ENCODE assay signal across 19 cellular contexts in the genomic region with DNA sequence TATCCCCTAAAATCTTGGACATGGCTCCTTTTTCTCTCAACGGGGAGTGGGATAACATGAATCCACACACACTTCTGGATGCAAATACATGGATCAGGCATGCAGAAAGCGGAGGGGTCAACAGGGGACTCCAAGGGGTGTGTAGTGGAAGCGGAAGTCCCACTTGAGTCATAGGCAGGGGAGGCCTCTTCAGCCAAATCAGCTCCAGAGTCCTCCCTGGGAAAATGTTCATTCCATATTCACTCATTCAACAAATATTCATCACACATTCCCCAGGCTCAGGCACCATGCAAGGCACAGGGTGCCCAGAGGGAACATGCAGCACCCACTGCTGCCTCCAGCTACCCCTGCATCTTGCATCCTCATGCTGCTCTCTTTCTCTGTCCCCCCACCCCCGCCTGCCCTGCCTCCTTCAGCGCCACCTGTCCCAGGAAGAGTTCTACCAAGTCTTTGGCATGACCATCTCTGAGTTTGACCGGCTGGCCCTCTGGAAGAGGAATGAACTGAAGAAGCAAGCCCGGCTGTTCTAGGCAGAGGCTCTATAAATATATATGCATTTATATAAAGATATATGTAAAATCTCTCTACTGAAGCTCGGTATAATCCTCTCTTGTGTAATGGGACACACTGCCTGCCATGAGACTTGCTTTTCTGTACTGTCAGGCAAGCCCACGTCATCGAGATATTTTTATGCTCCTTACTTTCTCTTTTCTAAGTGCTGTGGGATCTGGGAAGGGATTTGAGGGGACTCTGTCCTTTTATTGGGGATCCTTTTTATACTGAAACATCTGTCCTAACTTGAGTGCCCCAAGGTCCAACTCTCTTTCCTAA. TPM values are rescaled to one million over a fixed set of nuclear protein-coding genes. Genes with fewer than 3 reads are reported as not detected.
A peak's percentile ranks its signal among the peaks of the same experiment; 100 is the strongest.
DNase-seq lines count a peak whose midpoint lies in the region; TF ChIP-seq lines count a peak whose summit lies in the region.
"Had no signal": no experiment of that assay in that cellular context is flagged by ENCODE, and none has a peak within 500 bp of the region (broad histone marks: within the 10 kb centered on the region; RNA-seq: fewer than 3 reads in every experiment).

No MANE protein-coding gene starts in this region.

- no peaks in the 10 kb centered on the region for H3K36me3 ChIP-seq in Karpas-422 (ENCODE audit: insufficient read depth, low read length)
- peaks cover 25% of the 10 kb centered on the region for H3K36me3 ChIP-seq in right atrium auricular region
- no peaks in the 10 kb centered on the region for H3K36me3 ChIP-seq in CD8-positive, alpha-beta memory T cell (ENCODE audit: insufficient read depth, low read length)
- H3K36me3 ChIP-seq: adrenal gland, suprapubic skin had no signal

- no peak overlapping the region for H3K27ac Mint-ChIP-seq in CD8-positive, alpha-beta memory T cell
- H3K27ac Mint-ChIP-seq: nephron had no signal

- H2AFZ ChIP-seq in Karpas-422 (ENCODE audit: low read length): no peak overlapping the region

- no peaks in the 10 kb centered on the region for H3K79me2 ChIP-seq in Karpas-422 (ENCODE audit: low read length)

- H3K9me3 Mint-ChIP-seq in CD8-positive, alpha-beta memory T cell: no peaks in the 10 kb centered on the region
- H3K9me3 Mint-ChIP-seq: activated T-cell treated with anti-CD3 and anti-CD28 coated beads, Interleukin-2, amount 50 U/mL, for 4 hours; nephron had no signal

- POLR2A ChIA-PET in CD8-positive, alpha-beta memory T cell (lab: Charles Lee): no interaction called here

- H3K36me3 Mint-ChIP-seq in CD8-positive, alpha-beta memory T cell: no peaks in the 10 kb centered on the region

- no peaks in the 10 kb centered on the region for H3K4me1 Mint-ChIP-seq in CD8-positive, alpha-beta memory T cell
- H3K4me1 Mint-ChIP-seq: nephron had no signal

- H3K27me3 ChIP-seq in Karpas-422 (ENCODE audit: low read length) (no peaks in the 10 kb centered on the region), right atrium auricular region (no peaks in the 10 kb centered on the region)
- no peaks in the 10 kb centered on the region for H3K27me3 ChIP-seq in CD8-positive, alpha-beta memory T cell (ENCODE audit: insufficient read depth, low read length, poor library complexity, severe bottlenecking)
- H3K27me3 ChIP-seq: adrenal gland, foreskin keratinocyte had no signal

- H3K4me3 ChIP-seq in Karpas-422 (ENCODE audit: low read length) (peak overlapping the region; percentile 29; the same call in 1 of the 2 replicates), astrocyte of the spinal cord (ENCODE audit: low read depth, low read length) (no peak overlapping the region), right atrium auricular region (no peak overlapping the region)
- no peak overlapping the region for H3K4me3 ChIP-seq in CD8-positive, alpha-beta memory T cell (ENCODE audit: low read length)
- H3K4me3 ChIP-seq: adrenal gland, suprapubic skin had no signal

- in situ Hi-C loops in astrocyte of the spinal cord (cut with HindIII; ENCODE audit: low sequenced_read_pairs): no loop called here

- H3K4me3 Mint-ChIP-seq in CD8-positive, alpha-beta memory T cell: no peak overlapping the region
- H3K4me3 Mint-ChIP-seq: activated T-cell treated with anti-CD3 and anti-CD28 coated beads, Interleukin-2, amount 50 U/mL, for 4 hours; nephron had no signal

- peaks cover 32% of the 10 kb centered on the region for H3K4me1 ChIP-seq in Karpas-422 (ENCODE audit: low read length)
- no peaks in the 10 kb centered on the region for H3K4me1 ChIP-seq in right atrium auricular region
- no peaks in the 10 kb centered on the region for H3K4me1 ChIP-seq in CD8-positive, alpha-beta memory T cell (ENCODE audit: insufficient read depth, low read length)
- H3K4me1 ChIP-seq: adrenal gland, suprapubic skin had no signal

- peaks cover 16 to 60% of the 10 kb centered on the region in 2 donors for H3K27me3 Mint-ChIP-seq in CD8-positive, alpha-beta memory T cell

- H3K4me2 ChIP-seq in Karpas-422 (ENCODE audit: low read depth, low read length, poor library complexity, severe bottlenecking): peak overlapping the region; percentile 61

- H3K9me3 ChIP-seq in Karpas-422 (ENCODE audit: low read length) (no peaks in the 10 kb centered on the region), right atrium auricular region (no peaks in the 10 kb centered on the region)
- no peaks in the 10 kb centered on the region for H3K9me3 ChIP-seq in CD8-positive, alpha-beta memory T cell (ENCODE audit: low read length)
- H3K9me3 ChIP-seq: adrenal gland, suprapubic skin had no signal

- CTCF ChIA-PET in CD8-positive, alpha-beta memory T cell (lab: Charles Lee): interaction anchor here (0.7 to 1.1 kb wide), 3 partner anchors 11 to 122 kb away, joined by 3 to 4 read pairs (median 3); a partner anchor contains a TSS

- no peaks in the 10 kb centered on the region for H4K20me1 ChIP-seq in Karpas-422 (ENCODE audit: insufficient read depth, low read depth, low read length)

- DNase-seq in AG08396 (ENCODE audit: low spot score) (peak; percentile 56), Karpas-422 (peak; percentile 68), astrocyte of the spinal cord (ENCODE audit: low read depth, low spot score) (peak; percentile 19), hepatic stellate cell (ENCODE audit: low spot score) (peak; percentile 86), right atrium auricular region (ENCODE audit: low spot score) (no peak), HT-29 (ENCODE audit: low spot score) (no peak), SHP77 treated with DMSO at 0.1 percent for 48 hours (lab: John Stamatoyannopoulos, UW) (no peak)
- no peak for DNase-seq in CD8-positive, alpha-beta memory T cell
- DNase-seq: activated CD4-positive, alpha-beta T cell treated with anti-CD3 and anti-CD28 coated beads, Interleukin-2, amount 50 U/mL, for 4 hours; activated T-cell treated with anti-CD3 and anti-CD28 coated beads, Interleukin-2, amount 50 U/mL, for 4 hours; adrenal gland; foreskin keratinocyte; NCI-H1105; NK-92 treated with Interleukin-12 subunit alpha and Interleukin-12 subunit beta, amount 100 ng/mL, for 24 hours; retina; SIG-M5; stimulated activated CD4-positive, alpha-beta T cell treated with anti-CD3 and anti-CD28 coated beads, Interleukin-1b, Interleukin-23, amount 100 ng/mL, for 48 hours had no signal

- no peak overlapping the region for H3K27ac ChIP-seq in Karpas-422 (ENCODE audit: low read length)
- H3K27ac ChIP-seq in right atrium auricular region: no peak overlapping the region
- no peak overlapping the region for H3K27ac ChIP-seq in CD8-positive, alpha-beta memory T cell (ENCODE audit: low read depth, low read length)
- H3K27ac ChIP-seq: adrenal gland, foreskin keratinocyte, suprapubic skin had no signal

- H3K9me2 ChIP-seq in Karpas-422 (replicated peaks; ENCODE audit: insufficient read depth, low read length): no peaks in the 10 kb centered on the region

- peak overlapping the region; percentile 42 for H3K9ac ChIP-seq in Karpas-422 (ENCODE audit: low read length)

- TF ChIP-seq CTCF in astrocyte of the spinal cord (IDR thresholded peaks at IDR 0.05; ENCODE audit: low read depth, low read length) (no peak), right atrium auricular region (IDR thresholded peaks at IDR 0.05) (no peak)

RNA-seq across cellular contexts. Expression of a gene that starts 13.6 kb away (rescaled TPM):
- total RNA-seq in Karpas-422 (2014; rRNA removed; shearing (Covaris generic); ENCODE audit: low replicate concordance): 1.6 TPM in 1 of 2 replicates, not detected in the other
- total RNA-seq in right atrium auricular region: 10 to 100 TPM; 45.6 to 48.9 TPM
- total RNA-seq in HT-29 (2014; rRNA removed; shearing (Covaris generic)): 0.05 TPM in 1 of 2 replicates, not detected in the other
- total RNA-seq in CD8-positive, alpha-beta memory T cell: under 1 TPM in 1 of 2 experiments, not detected in 1; 0.18 TPM
- not detected for polyA plus RNA-seq in CD8-positive, alpha-beta memory T cell

Comparison
In these comparisons a context has a peak if more than half of its experiments do, and no peak if none do; other contexts are left out.
1. DNase-seq: peak in AG08396 (single experiment), Karpas-422 (single experiment), astrocyte of the spinal cord (single experiment) and hepatic stellate cell (single experiment); none in right atrium auricular region (single experiment), HT-29 (single experiment), SHP77 treated with DMSO at 0.1 percent for 48 hours (single experiment) and CD8-positive, alpha-beta memory T cell (0 of 5).
2. RNA of a gene that starts 13.6 kb away (total RNA-seq): 45.6 to 48.9 TPM in right atrium auricular region; 0.18 TPM in CD8-positive, alpha-beta memory T cell, 0.05 TPM in HT-29 and 1.6 TPM in Karpas-422; every median in the first group is over 10 times any median in the second.